Comparison of ENCODE assay signal across 20 cellular contexts in the genomic region with DNA sequence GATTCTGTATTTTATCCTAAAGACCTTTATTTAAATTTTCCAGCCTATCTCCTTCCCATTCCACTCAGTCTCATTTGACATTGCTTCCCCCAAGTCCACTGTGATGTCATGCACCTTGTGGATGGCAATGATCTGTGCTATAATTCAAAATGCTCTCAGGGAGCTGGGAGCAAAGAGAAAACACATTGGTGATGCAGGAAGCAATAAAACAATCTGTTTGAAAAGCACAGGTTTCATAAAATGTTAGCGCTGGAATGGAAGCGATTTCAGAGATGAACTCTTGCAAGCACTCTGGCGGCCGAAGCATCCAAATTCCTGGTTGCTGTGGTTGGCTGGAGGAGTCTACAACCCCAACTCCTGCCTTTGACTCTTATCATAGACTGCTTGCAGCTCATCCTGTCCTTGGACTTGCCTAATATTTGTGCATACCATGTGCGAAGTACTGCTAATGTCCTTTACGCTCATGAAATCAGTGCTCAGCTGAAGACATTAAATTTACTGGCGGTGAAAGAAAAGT.
"Had no signal": no experiment of that assay in that cellular context is flagged by ENCODE, and none has a peak within 500 bp of the region (broad histone marks: within the 10 kb centered on the region; RNA-seq: fewer than 3 reads in every experiment).

No MANE protein-coding gene starts in this region.

- H3K36me3 Mint-ChIP-seq: WTC11 had no signal

- H3K9me3 Mint-ChIP-seq: activated T-cell treated with anti-CD3 and anti-CD28 coated beads, Interleukin-2, amount 50 U/mL, for 4 hours; immature natural killer cell had no signal

- ATAC-seq: left ventricle myocardium superior; stimulated activated naive CD8-positive, alpha-beta T cell treated with anti-CD3 and anti-CD28 coated beads, Interleukin-15, Interleukin-2, amounts not matched to agents 100 U/mL and 50 U/mL, for 24 hours; WTC11 had no signal

- H3K4me3 Mint-ChIP-seq: activated naive CD8-positive, alpha-beta T cell treated with anti-CD3 and anti-CD28 coated beads for 36 hours; activated T-cell treated with anti-CD3 and anti-CD28 coated beads, Interleukin-2, amount 50 U/mL, for 4 hours; immature natural killer cell; WTC11 had no signal

- DNase-seq: activated CD4-positive, alpha-beta T cell treated with anti-CD3 and anti-CD28 coated beads for 4 hours; activated CD4-positive, alpha-beta T cell treated with anti-CD3 and anti-CD28 coated beads, Interleukin-2, amount 50 U/mL, for 48 hours; activated CD8-positive, alpha-beta memory T cell treated with anti-CD3 and anti-CD28 coated beads, Interleukin-2, amount 50 U/mL, for 48 hours; activated naive CD4-positive, alpha-beta T cell; activated naive CD8-positive, alpha-beta T cell treated with anti-CD3 and anti-CD28 coated beads for 36 hours; activated T-cell treated with anti-CD3 and anti-CD28 coated beads, Interleukin-2, amount 50 U/mL, for 4 hours; amygdala; cerebellar nuclear complex; cortex of kidney; foreskin melanocyte; immature natural killer cell; left ventricle myocardium superior; mammary epithelial cell; midbrain; posterior cingulate gyrus; stimulated activated CD4-positive, alpha-beta T cell treated with anti-CD3 and anti-CD28 coated beads, Interleukin-4, amount 100 ng/mL, for 24 hours; stimulated activated naive CD8-positive, alpha-beta T cell treated with anti-CD3 and anti-CD28 coated beads, Interleukin-15, Interleukin-2, amounts not matched to agents 100 U/mL and 50 U/mL, for 24 hours; T-helper 1 cell; T-helper 9 cell had no signal

- H3K27ac Mint-ChIP-seq: activated naive CD8-positive, alpha-beta T cell treated with anti-CD3 and anti-CD28 coated beads for 36 hours; WTC11 had no signal

- H3K4me1 Mint-ChIP-seq: WTC11 had no signal

- H3K27me3 Mint-ChIP-seq: activated naive CD8-positive, alpha-beta T cell treated with anti-CD3 and anti-CD28 coated beads for 36 hours had no signal
